Comparison of ENCODE assay signal across 1 cellular context in genomic region chr10:42638053-42638820, GRCh38.
A peak's percentile ranks its signal among the peaks of the same experiment; 100 is the strongest.
TF ChIP-seq lines count a peak whose summit lies in the region.

ZNF33B (minus strand) TSS chr10:42638570; CDS start chr10:42636928, 1,642 bp downstream.

TF ChIP-seq in K562, 482 proteins besides CTCF, POLR2A, EP300 and RAD21 (continued from another document and continues in another):
- TF ChIP-seq, protein P1, sequence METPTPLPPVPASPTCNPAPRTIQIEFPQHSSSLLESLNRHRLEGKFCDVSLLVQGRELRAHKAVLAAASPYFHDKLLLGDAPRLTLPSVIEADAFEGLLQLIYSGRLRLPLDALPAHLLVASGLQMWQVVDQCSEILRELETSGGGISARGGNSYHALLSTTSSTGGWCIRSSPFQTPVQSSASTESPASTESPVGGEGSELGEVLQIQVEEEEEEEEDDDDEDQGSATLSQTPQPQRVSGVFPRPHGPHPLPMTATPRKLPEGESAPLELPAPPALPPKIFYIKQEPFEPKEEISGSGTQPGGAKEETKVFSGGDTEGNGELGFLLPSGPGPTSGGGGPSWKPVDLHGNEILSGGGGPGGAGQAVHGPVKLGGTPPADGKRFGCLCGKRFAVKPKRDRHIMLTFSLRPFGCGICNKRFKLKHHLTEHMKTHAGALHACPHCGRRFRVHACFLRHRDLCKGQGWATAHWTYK (CRISPR knock-in tag; IDR thresholded peaks at IDR 0.05) = no peak
- TF ChIP-seq ESRRB (CRISPR knock-in tag; IDR thresholded peaks at IDR 0.05; ENCODE audit: borderline replicate concordance) = no peak
- TF ChIP-seq TCFL5 (CRISPR knock-in tag; conservative IDR thresholded peaks at IDR 0.05) = no peak
- TF ChIP-seq ZNF143 (CRISPR knock-in tag; IDR thresholded peaks at IDR 0.05) = no peak; the same call in 1 of the 2 replicates
- no peak; the same call in 1 of the 2 replicates for TF ChIP-seq PYGO2 (tag; IDR thresholded peaks at IDR 0.05)
- no peak for TF ChIP-seq ZNF764 (CRISPR knock-in tag; IDR thresholded peaks at IDR 0.05; ENCODE audit: low read depth)
- TF ChIP-seq PHF21A (IDR thresholded peaks at IDR 0.05; ENCODE audit: borderline replicate concordance, low read depth) = 0 out of 2 replicates have a peak, but pooled peaks have one; percentile 4
- no peak for TF ChIP-seq SIX5 (IDR thresholded peaks at IDR 0.05; ENCODE audit: borderline replicate concordance in 1 of 2, insufficient read depth in 1 of 2, low read depth in 1 of 2, low read length in 2 of 2)
- peak; percentile 79 for TF ChIP-seq CTBP1 (IDR thresholded peaks at IDR 0.05; ENCODE audit: borderline replicate concordance)
- peak; percentile 98 for TF ChIP-seq PHF8 (IDR thresholded peaks at IDR 0.05; ENCODE audit: borderline replicate concordance, low read length)
- TF ChIP-seq, protein P2, sequence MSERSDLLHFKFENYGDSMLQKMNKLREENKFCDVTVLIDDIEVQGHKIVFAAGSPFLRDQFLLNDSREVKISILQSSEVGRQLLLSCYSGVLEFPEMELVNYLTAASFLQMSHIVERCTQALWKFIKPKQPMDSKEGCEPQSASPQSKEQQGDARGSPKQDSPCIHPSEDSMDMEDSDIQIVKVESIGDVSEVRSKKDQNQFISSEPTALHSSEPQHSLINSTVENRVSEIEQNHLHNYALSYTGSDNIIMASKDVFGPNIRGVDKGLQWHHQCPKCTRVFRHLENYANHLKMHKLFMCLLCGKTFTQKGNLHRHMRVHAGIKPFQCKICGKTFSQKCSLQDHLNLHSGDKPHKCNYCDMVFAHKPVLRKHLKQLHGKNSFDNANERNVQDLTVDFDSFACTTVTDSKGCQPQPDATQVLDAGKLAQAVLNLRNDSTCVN (CRISPR knock-in tag; IDR thresholded peaks at IDR 0.05) = no peak
- TF ChIP-seq, protein P3, sequence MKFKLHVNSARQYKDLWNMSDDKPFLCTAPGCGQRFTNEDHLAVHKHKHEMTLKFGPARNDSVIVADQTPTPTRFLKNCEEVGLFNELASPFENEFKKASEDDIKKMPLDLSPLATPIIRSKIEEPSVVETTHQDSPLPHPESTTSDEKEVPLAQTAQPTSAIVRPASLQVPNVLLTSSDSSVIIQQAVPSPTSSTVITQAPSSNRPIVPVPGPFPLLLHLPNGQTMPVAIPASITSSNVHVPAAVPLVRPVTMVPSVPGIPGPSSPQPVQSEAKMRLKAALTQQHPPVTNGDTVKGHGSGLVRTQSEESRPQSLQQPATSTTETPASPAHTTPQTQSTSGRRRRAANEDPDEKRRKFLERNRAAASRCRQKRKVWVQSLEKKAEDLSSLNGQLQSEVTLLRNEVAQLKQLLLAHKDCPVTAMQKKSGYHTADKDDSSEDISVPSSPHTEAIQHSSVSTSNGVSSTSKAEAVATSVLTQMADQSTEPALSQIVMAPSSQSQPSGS (CRISPR knock-in tag; IDR thresholded peaks at IDR 0.05) = no peak
- no peak for TF ChIP-seq ZNF57 (CRISPR knock-in tag; IDR thresholded peaks at IDR 0.05)
- no peak for TF ChIP-seq HIVEP1 (CRISPR knock-in tag; IDR thresholded peaks at IDR 0.05)
- TF ChIP-seq BMI1 (IDR thresholded peaks at IDR 0.05; ENCODE audit: low read length) = no peak
- no peak for TF ChIP-seq ZNF316 (IDR thresholded peaks at IDR 0.05)
- no peak for TF ChIP-seq CHCHD3 (CRISPR knock-in tag; IDR thresholded peaks at IDR 0.05)
- no peak for TF ChIP-seq RFX5 (IDR thresholded peaks at IDR 0.05; ENCODE audit: low read depth, low read length)
- TF ChIP-seq, protein P4, sequence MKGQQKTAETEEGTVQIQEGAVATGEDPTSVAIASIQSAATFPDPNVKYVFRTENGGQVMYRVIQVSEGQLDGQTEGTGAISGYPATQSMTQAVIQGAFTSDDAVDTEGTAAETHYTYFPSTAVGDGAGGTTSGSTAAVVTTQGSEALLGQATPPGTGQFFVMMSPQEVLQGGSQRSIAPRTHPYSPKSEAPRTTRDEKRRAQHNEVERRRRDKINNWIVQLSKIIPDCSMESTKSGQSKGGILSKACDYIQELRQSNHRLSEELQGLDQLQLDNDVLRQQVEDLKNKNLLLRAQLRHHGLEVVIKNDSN (CRISPR knock-in tag; IDR thresholded peaks at IDR 0.05) = peak; percentile 47; the same call in 1 of the 2 replicates
- peak; percentile 97 for TF ChIP-seq EP400 (IDR thresholded peaks at IDR 0.05)
- TF ChIP-seq SMAD1 (IDR thresholded peaks at IDR 0.05; ENCODE audit: low read depth, low read length, partially characterized antibody) = peak; percentile 55
- no peak for TF ChIP-seq ZNF311 (CRISPR knock-in tag; IDR thresholded peaks at IDR 0.05)
- TF ChIP-seq BHLHE40 (IDR thresholded peaks at IDR 0.05; ENCODE audit: low read length) = peak; percentile 95
- TF ChIP-seq, protein P5, sequence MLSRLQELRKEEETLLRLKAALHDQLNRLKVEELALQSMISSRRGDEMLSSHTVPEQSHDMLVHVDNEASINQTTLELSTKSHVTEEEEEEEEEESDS (CRISPR knock-in tag; IDR thresholded peaks at IDR 0.05) = no peak
- peak; percentile 53 for TF ChIP-seq CREB3L1 (IDR thresholded peaks at IDR 0.05; ENCODE audit: borderline replicate concordance, low read depth)
- TF ChIP-seq IRF2 (CRISPR knock-in tag; IDR thresholded peaks at IDR 0.05) = no peak
- TF ChIP-seq BRD9 (IDR thresholded peaks at IDR 0.05; ENCODE audit: low read depth, partially characterized antibody) = peak; percentile 85
- no peak for TF ChIP-seq GTF3C2 (IDR thresholded peaks at IDR 0.05; ENCODE audit: borderline replicate concordance, extremely low read depth, insufficient read length)
- peak; percentile 50; the same call in 1 of the 2 replicates for TF ChIP-seq NCOA1 (IDR thresholded peaks at IDR 0.05; ENCODE audit: low read depth)
- peak; percentile 73; the same call in 1 of the 2 replicates for TF ChIP-seq GABPB1 (CRISPR knock-in tag; IDR thresholded peaks at IDR 0.05)
- TF ChIP-seq ZNF449 (CRISPR knock-in tag; IDR thresholded peaks at IDR 0.05) = no peak
- TF ChIP-seq NFRKB (IDR thresholded peaks at IDR 0.05; ENCODE audit: low read depth) = peak; percentile 59
- no peak for TF ChIP-seq ZNF507 (tag; conservative IDR thresholded peaks at IDR 0.05)
- no peak for TF ChIP-seq MCM3 (IDR thresholded peaks at IDR 0.05)
- no peak for TF ChIP-seq XRCC3 (IDR thresholded peaks at IDR 0.05)
- TF ChIP-seq TAL1 (IDR thresholded peaks at IDR 0.05) = no peak
- TF ChIP-seq ARID1B (IDR thresholded peaks at IDR 0.05) = 0 out of 2 replicates have a peak, but pooled peaks have one; percentile 20
- TF ChIP-seq ZNF586 (CRISPR knock-in tag; conservative IDR thresholded peaks at IDR 0.05) = no peak
- no peak for TF ChIP-seq BDP1 (IDR thresholded peaks at IDR 0.05; ENCODE audit: insufficient read depth, insufficient read length)
- no peak for TF ChIP-seq MCM7 (IDR thresholded peaks at IDR 0.05)
- TF ChIP-seq BCOR (IDR thresholded peaks at IDR 0.05) = peak; percentile 7; the same call in 1 of the 2 replicates
- peak; percentile 70 for TF ChIP-seq FIP1L1 (IDR thresholded peaks at IDR 0.05; ENCODE audit: low read depth, low read length, poor library complexity, severe bottlenecking)
- TF ChIP-seq CSDE1 (IDR thresholded peaks at IDR 0.05) = no peak
- TF ChIP-seq, protein P6, sequence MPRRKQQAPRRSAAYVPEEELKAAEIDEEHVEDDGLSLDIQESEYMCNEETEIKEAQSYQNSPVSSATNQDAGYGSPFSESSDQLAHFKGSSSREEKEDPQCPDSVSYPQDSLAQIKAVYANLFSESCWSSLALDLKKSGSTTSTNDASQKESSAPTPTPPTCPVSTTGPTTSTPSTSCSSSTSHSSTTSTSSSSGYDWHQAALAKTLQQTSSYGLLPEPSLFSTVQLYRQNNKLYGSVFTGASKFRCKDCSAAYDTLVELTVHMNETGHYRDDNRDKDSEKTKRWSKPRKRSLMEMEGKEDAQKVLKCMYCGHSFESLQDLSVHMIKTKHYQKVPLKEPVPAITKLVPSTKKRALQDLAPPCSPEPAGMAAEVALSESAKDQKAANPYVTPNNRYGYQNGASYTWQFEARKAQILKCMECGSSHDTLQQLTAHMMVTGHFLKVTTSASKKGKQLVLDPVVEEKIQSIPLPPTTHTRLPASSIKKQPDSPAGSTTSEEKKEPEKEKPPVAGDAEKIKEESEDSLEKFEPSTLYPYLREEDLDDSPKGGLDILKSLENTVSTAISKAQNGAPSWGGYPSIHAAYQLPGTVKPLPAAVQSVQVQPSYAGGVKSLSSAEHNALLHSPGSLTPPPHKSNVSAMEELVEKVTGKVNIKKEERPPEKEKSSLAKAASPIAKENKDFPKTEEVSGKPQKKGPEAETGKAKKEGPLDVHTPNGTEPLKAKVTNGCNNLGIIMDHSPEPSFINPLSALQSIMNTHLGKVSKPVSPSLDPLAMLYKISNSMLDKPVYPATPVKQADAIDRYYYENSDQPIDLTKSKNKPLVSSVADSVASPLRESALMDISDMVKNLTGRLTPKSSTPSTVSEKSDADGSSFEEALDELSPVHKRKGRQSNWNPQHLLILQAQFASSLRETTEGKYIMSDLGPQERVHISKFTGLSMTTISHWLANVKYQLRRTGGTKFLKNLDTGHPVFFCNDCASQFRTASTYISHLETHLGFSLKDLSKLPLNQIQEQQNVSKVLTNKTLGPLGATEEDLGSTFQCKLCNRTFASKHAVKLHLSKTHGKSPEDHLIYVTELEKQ (CRISPR knock-in tag; IDR thresholded peaks at IDR 0.05) = no peak
- TF ChIP-seq, protein P7, sequence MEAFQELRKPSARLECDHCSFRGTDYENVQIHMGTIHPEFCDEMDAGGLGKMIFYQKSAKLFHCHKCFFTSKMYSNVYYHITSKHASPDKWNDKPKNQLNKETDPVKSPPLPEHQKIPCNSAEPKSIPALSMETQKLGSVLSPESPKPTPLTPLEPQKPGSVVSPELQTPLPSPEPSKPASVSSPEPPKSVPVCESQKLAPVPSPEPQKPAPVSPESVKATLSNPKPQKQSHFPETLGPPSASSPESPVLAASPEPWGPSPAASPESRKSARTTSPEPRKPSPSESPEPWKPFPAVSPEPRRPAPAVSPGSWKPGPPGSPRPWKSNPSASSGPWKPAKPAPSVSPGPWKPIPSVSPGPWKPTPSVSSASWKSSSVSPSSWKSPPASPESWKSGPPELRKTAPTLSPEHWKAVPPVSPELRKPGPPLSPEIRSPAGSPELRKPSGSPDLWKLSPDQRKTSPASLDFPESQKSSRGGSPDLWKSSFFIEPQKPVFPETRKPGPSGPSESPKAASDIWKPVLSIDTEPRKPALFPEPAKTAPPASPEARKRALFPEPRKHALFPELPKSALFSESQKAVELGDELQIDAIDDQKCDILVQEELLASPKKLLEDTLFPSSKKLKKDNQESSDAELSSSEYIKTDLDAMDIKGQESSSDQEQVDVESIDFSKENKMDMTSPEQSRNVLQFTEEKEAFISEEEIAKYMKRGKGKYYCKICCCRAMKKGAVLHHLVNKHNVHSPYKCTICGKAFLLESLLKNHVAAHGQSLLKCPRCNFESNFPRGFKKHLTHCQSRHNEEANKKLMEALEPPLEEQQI (IDR thresholded peaks at IDR 0.05) = peak; percentile 50; the same call in 1 of the 2 replicates
- no peak for TF ChIP-seq NCOA6 (IDR thresholded peaks at IDR 0.05)
- TF ChIP-seq ZNF583 (CRISPR knock-in tag; IDR thresholded peaks at IDR 0.05) = no peak
- TF ChIP-seq, protein P8, sequence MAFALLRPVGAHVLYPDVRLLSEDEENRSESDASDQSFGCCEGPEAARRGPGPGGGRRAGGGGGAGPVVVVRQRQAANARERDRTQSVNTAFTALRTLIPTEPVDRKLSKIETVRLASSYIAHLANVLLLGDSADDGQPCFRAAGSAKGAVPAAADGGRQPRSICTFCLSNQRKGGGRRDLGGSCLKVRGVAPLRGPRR (CRISPR knock-in tag; IDR thresholded peaks at IDR 0.05) = no peak
- no peak; a peak in 2 of 4 replicates for TF ChIP-seq FOXA3 (CRISPR knock-in tag; conservative IDR thresholded peaks at IDR 0.05 in 1 of 2, IDR thresholded peaks at IDR 0.05 in 1 of 2)
- no peak for TF ChIP-seq WHSC1 (IDR thresholded peaks at IDR 0.05; ENCODE audit: low read length)
- TF ChIP-seq SREBF2 (CRISPR knock-in tag; IDR thresholded peaks at IDR 0.05) = no peak
- TF ChIP-seq, protein P9, sequence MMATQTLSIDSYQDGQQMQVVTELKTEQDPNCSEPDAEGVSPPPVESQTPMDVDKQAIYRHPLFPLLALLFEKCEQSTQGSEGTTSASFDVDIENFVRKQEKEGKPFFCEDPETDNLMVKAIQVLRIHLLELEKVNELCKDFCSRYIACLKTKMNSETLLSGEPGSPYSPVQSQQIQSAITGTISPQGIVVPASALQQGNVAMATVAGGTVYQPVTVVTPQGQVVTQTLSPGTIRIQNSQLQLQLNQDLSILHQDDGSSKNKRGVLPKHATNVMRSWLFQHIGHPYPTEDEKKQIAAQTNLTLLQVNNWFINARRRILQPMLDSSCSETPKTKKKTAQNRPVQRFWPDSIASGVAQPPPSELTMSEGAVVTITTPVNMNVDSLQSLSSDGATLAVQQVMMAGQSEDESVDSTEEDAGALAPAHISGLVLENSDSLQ (IDR thresholded peaks at IDR 0.05) = no peak
